1 cellular context compared by ENCODE assay signal in the genomic region with DNA sequence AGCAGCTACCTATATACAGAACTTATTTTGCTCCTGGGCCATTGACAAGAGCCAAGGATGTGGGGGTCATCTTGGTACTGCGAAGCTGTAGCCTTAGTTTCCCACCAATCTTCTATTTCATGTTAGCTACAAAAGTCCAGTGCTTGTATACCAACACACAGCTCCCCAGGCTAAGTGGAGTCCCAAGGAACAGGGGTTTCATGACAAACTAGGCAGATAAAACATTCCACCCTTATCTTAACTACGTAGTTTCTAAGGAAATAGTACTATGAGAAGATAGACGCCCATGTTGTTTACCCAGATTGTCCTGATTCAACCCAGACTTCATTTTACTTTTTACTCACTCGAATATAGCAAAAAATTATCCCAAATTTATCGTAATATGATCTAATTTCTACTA.
TF ChIP-seq lines count a peak whose summit lies in the region.

No MANE protein-coding gene starts in this region.

TF ChIP-seq in GM23338, 12 proteins besides CTCF, POLR2A, EP300 and RAD21 (continued from another document):
- TF ChIP-seq, protein P1, sequence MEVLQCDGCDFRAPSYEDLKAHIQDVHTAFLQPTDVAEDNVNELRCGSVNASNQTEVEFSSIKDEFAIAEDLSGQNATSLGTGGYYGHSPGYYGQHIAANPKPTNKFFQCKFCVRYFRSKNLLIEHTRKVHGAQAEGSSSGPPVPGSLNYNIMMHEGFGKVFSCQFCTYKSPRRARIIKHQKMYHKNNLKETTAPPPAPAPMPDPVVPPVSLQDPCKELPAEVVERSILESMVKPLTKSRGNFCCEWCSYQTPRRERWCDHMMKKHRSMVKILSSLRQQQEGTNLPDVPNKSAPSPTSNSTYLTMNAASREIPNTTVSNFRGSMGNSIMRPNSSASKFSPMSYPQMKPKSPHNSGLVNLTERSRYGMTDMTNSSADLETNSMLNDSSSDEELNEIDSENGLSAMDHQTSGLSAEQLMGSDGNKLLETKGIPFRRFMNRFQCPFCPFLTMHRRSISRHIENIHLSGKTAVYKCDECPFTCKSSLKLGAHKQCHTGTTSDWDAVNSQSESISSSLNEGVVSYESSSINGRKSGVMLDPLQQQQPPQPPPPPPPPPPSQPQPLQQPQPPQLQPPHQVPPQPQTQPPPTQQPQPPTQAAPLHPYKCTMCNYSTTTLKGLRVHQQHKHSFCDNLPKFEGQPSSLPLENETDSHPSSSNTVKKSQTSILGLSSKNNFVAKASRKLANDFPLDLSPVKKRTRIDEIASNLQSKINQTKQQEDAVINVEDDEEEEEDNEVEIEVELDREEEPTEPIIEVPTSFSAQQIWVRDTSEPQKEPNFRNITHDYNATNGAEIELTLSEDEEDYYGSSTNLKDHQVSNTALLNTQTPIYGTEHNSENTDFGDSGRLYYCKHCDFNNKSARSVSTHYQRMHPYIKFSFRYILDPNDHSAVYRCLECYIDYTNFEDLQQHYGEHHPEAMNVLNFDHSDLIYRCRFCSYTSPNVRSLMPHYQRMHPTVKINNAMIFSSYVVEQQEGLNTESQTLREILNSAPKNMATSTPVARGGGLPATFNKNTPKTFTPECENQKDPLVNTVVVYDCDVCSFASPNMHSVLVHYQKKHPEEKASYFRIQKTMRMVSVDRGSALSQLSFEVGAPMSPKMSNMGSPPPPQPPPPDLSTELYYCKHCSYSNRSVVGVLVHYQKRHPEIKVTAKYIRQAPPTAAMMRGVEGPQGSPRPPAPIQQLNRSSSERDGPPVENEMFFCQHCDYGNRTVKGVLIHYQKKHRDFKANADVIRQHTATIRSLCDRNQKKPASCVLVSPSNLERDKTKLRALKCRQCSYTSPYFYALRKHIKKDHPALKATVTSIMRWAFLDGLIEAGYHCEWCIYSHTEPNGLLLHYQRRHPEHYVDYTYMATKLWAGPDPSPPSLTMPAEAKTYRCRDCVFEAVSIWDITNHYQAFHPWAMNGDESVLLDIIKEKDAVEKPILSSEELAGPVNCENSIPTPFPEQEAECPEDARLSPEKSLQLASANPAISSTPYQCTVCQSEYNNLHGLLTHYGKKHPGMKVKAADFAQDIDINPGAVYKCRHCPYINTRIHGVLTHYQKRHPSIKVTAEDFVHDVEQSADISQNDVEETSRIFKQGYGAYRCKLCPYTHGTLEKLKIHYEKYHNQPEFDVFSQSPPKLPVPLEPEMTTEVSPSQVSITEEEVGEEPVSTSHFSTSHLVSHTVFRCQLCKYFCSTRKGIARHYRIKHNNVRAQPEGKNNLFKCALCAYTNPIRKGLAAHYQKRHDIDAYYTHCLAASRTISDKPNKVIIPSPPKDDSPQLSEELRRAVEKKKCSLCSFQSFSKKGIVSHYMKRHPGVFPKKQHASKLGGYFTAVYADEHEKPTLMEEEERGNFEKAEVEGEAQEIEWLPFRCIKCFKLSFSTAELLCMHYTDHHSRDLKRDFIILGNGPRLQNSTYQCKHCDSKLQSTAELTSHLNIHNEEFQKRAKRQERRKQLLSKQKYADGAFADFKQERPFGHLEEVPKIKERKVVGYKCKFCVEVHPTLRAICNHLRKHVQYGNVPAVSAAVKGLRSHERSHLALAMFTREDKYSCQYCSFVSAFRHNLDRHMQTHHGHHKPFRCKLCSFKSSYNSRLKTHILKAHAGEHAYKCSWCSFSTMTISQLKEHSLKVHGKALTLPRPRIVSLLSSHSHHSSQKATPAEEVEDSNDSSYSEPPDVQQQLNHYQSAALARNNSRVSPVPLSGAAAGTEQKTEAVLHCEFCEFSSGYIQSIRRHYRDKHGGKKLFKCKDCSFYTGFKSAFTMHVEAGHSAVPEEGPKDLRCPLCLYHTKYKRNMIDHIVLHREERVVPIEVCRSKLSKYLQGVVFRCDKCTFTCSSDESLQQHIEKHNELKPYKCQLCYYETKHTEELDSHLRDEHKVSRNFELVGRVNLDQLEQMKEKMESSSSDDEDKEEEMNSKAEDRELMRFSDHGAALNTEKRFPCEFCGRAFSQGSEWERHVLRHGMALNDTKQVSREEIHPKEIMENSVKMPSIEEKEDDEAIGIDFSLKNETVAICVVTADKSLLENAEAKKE (CRISPR knock-in tag; IDR thresholded peaks at IDR 0.05): no peak
- TF ChIP-seq, protein P2, sequence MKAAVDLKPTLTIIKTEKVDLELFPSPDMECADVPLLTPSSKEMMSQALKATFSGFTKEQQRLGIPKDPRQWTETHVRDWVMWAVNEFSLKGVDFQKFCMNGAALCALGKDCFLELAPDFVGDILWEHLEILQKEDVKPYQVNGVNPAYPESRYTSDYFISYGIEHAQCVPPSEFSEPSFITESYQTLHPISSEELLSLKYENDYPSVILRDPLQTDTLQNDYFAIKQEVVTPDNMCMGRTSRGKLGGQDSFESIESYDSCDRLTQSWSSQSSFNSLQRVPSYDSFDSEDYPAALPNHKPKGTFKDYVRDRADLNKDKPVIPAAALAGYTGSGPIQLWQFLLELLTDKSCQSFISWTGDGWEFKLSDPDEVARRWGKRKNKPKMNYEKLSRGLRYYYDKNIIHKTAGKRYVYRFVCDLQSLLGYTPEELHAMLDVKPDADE (IDR thresholded peaks at IDR 0.05): no peak
- TF ChIP-seq POLR2AphosphoS5 (IDR thresholded peaks at IDR 0.05; ENCODE audit: low read depth): no peak
- no peak for TF ChIP-seq EZH2phosphoT487 (IDR thresholded peaks at IDR 0.05; ENCODE audit: unreplicated experiment)
- TF ChIP-seq ZNF114 (CRISPR knock-in tag; IDR thresholded peaks at IDR 0.05): no peak
- no peak for TF ChIP-seq CREB1 (CRISPR knock-in tag; IDR thresholded peaks at IDR 0.05; ENCODE audit: low read depth)
- TF ChIP-seq JUNB (IDR thresholded peaks at IDR 0.05; ENCODE audit: unreplicated experiment): no peak
- TF ChIP-seq, protein P3, sequence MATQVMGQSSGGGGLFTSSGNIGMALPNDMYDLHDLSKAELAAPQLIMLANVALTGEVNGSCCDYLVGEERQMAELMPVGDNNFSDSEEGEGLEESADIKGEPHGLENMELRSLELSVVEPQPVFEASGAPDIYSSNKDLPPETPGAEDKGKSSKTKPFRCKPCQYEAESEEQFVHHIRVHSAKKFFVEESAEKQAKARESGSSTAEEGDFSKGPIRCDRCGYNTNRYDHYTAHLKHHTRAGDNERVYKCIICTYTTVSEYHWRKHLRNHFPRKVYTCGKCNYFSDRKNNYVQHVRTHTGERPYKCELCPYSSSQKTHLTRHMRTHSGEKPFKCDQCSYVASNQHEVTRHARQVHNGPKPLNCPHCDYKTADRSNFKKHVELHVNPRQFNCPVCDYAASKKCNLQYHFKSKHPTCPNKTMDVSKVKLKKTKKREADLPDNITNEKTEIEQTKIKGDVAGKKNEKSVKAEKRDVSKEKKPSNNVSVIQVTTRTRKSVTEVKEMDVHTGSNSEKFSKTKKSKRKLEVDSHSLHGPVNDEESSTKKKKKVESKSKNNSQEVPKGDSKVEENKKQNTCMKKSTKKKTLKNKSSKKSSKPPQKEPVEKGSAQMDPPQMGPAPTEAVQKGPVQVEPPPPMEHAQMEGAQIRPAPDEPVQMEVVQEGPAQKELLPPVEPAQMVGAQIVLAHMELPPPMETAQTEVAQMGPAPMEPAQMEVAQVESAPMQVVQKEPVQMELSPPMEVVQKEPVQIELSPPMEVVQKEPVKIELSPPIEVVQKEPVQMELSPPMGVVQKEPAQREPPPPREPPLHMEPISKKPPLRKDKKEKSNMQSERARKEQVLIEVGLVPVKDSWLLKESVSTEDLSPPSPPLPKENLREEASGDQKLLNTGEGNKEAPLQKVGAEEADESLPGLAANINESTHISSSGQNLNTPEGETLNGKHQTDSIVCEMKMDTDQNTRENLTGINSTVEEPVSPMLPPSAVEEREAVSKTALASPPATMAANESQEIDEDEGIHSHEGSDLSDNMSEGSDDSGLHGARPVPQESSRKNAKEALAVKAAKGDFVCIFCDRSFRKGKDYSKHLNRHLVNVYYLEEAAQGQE (IDR thresholded peaks at IDR 0.05; ENCODE audit: unreplicated experiment): no peak
- no peak for TF ChIP-seq STAT1 (IDR thresholded peaks at IDR 0.05; ENCODE audit: unreplicated experiment)
